17 cellular contexts compared by ENCODE assay signal in the genomic region with DNA sequence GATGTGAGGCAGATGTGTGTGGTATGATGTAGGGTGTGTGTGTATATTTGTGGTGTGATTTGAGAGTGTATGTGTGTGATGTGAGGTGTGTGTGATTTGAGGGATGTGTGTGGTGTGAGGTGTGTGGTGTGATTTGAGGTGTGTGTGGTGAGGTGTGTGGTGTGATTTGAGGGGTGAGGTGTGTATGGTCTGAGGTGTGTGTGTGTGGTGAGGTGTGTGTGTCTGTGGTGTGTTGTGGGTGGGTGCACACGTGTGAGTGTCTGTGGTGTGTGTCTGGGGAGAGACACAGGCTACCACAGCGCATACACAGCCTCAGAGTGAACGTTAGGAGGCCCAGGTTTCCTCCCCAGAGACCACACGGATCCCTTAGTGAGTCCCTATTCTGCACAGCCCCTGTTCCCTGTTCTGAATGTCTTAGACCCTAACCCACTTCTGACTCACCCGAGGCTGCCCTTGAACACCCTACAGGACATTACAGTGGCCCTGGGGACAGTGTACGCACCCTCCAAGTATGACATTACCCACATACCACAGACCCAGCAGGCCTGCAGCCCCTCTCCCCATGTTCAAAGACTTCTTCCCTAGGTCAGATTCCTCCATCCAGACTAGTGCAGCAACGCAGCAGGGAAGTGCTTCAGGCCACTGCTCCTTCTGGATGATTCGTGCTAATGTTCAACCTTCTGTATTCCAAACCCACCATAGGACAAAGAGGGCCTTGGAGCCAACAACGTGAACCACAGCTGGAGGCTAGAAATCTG. TPM values are rescaled to one million over a fixed set of nuclear protein-coding genes. Genes with fewer than 3 reads are reported as not detected.
DNase-seq lines count a peak whose midpoint lies in the region; ATAC-seq, FAIRE-seq and TF ChIP-seq lines count a peak whose summit lies in the region.
"Had no signal": no experiment of that assay in that cellular context is flagged by ENCODE, and none has a peak within 500 bp of the region (broad histone marks: within the 10 kb centered on the region; RNA-seq: fewer than 3 reads in every experiment).

No MANE protein-coding gene starts in this region.

- no peak overlapping the region for H4K8ac ChIP-seq in H1 (ENCODE audit: extremely low read depth, insufficient read depth, low read length)

- no peak overlapping the region for H3K4me2 ChIP-seq in H1 (ENCODE audit: insufficient read depth in 1 of 2, low read depth in 2 of 2, low read length in 2 of 2)

- no peak for TF ChIP-seq POLR2A in H1 (IDR thresholded peaks at IDR 0.05; ENCODE audit: control extremely low read depth in 1 of 2, low read depth in 2 of 2, low read length in 2 of 2)

- TF ChIP-seq EP300 in H1 (IDR thresholded peaks at IDR 0.05; ENCODE audit: borderline replicate concordance in 1 of 2, low read depth in 2 of 2, low read length in 2 of 2): no peak

- H3K9ac ChIP-seq in H1 (replicated peaks in 1 of 4; ENCODE audit: extremely low read depth in 1 of 4, low read depth in 3 of 4, low read length in 3 of 4): 0 out of 7 replicates have a peak overlapping the region, but pooled peaks of 1 of the 4 experiments have one; percentile 14

- 89% methylated on average over 9 of the region's 9 CpGs; no CpG with 5 or more reads in 1 of the 2 experiments for WGBS in H1 (ENCODE audit: extremely low coverage in 1 of 2, insufficient coverage in 1 of 2, insufficient read length in 1 of 2, insufficient replicate concordance in 2 of 2, low coverage in 1 of 2, low lambda C conversion rate in 2 of 2, missing lambda C conversion rate in 1 of 2), 2 experiments

- H3K36me3 ChIP-seq in H1 (ENCODE audit: control insufficient read depth in 2 of 4, insufficient read depth in 4 of 4, low read length in 3 of 4): no peaks in the 10 kb centered on the region

- H2BK120ac ChIP-seq in H1 (replicated peaks; ENCODE audit: low read depth, low read length): no peak overlapping the region

- H3K4me3 ChIP-seq in H1 (ENCODE audit: extremely low read depth in 1 of 4, insufficient read depth in 2 of 4, low read depth in 3 of 4, low read length in 4 of 4): no peak overlapping the region
- H3K4me3 ChIP-seq: SK-N-MC had no signal

- no peak overlapping the region for H3K18ac ChIP-seq in H1 (ENCODE audit: extremely low read depth, low read length)

- peak overlapping the region; percentile 92 for H3K56ac ChIP-seq in H1 (replicated peaks; ENCODE audit: insufficient read length, low read depth, low read length)

- no peak overlapping the region for H4K5ac ChIP-seq in H1 (ENCODE audit: insufficient read length, low read depth, low read length)

- peaks cover 0 to 4% of the 10 kb centered on the region in 2 experiments; a peak in 1 of 4 replicates for H3K9me3 ChIP-seq in H1 (ENCODE audit: insufficient read depth in 2 of 2, low read depth in 1 of 2, low read length in 1 of 2)

- CTCF ChIA-PET in H1 (lab: Charles Lee; ENCODE audit: partially characterized antibody): interaction anchor here (4.9 kb wide), 1 partner anchor 12 kb away, joined by 50 read pairs; no protein-coding TSS in a partner anchor

- in situ Hi-C loops in SK-MEL-5 (cut with HindIII; ENCODE audit: low pct_unique_long_range_greater_than_20kb, low sequenced_read_pairs): no loop called here

- no peak for FAIRE-seq in H1 (lab: Jason Lieb, UNC)
- FAIRE-seq in urothelium cell line (lab: Jason Lieb, UNC): peak; percentile 100
- FAIRE-seq: A204.1, G401.6 had no signal

- ATAC-seq in natural killer cell: no peak
- ATAC-seq in natural killer cell treated with Interleukin-12 subunit alpha and Interleukin-12 subunit beta and Interleukin-15 and Interleukin-18, amount 100 ng/mL, for 72 hours: no peak
- no peak for ATAC-seq in HG03469 (IDR thresholded peaks at IDR 0.05; ENCODE audit: unreplicated experiment)
- no peak for ATAC-seq in GM18858 (IDR thresholded peaks at IDR 0.05; ENCODE audit: unreplicated experiment)

- no peak overlapping the region for H4K91ac ChIP-seq in H1 (replicated peaks; ENCODE audit: insufficient read length, low read length)

- H3K79me1 ChIP-seq in H1 (ENCODE audit: low read depth, low read length): no peaks in the 10 kb centered on the region

- POLR2A ChIA-PET in H1 (lab: Charles Lee; ENCODE audit: partially characterized antibody): no interaction called here

- H4K20me1 ChIP-seq in H1 (replicated peaks in 1 of 2; ENCODE audit: control insufficient read depth in 1 of 2, insufficient read depth in 2 of 2, low read length in 2 of 2): peaks cover 0 to 7% of the 10 kb centered on the region in 2 experiments

- DNase-seq in natural killer cell (peak; percentile 51), SK-MEL-5 (ENCODE audit: low read depth, low spot score) (peak; percentile 32), H1 (ENCODE audit: low read depth in 1 of 2, low spot score in 2 of 2) (no peak), urothelium cell line (ENCODE audit: low spot score) (no peak), activated gamma-delta T cell treated with Interleukin-2 at 50 U/mL for 16 hours (no peak)
- DNase-seq in natural killer cell treated with Interleukin-12 subunit alpha and Interleukin-12 subunit beta and Interleukin-15 and Interleukin-18, amount 100 ng/mL, for 72 hours (ENCODE audit: low spot score): no peak
- DNase-seq: DND-41, NCI-H187 treated with DMSO at 0.1 percent for 48 hours had no signal

- no peak overlapping the region for H3K27ac Mint-ChIP-seq in natural killer cell
- no peak overlapping the region for H3K27ac Mint-ChIP-seq in natural killer cell treated with Interleukin-12 subunit alpha and Interleukin-12 subunit beta and Interleukin-15 and Interleukin-18, amount 100 ng/mL, for 72 hours

- H3K36me3 Mint-ChIP-seq in natural killer cell: no peaks in the 10 kb centered on the region
- H3K36me3 Mint-ChIP-seq in natural killer cell treated with Interleukin-12 subunit alpha and Interleukin-12 subunit beta and Interleukin-15 and Interleukin-18, amount 100 ng/mL, for 72 hours: no peaks in the 10 kb centered on the region
- H3K36me3 Mint-ChIP-seq: IgD-negative memory B cell had no signal

- no peak overlapping the region for H3K23ac ChIP-seq in H1 (ENCODE audit: insufficient read length)

- no peak for TF ChIP-seq RAD21 in H1 (IDR thresholded peaks at IDR 0.05 in 1 of 2, conservative IDR thresholded peaks at IDR 0.05 in 1 of 2; ENCODE audit: low read depth in 2 of 2, low read length in 2 of 2)

- no peaks in the 10 kb centered on the region for H3K9me3 Mint-ChIP-seq in natural killer cell
- H3K9me3 Mint-ChIP-seq in natural killer cell treated with Interleukin-12 subunit alpha and Interleukin-12 subunit beta and Interleukin-15 and Interleukin-18, amount 100 ng/mL, for 72 hours: no peaks in the 10 kb centered on the region
- H3K9me3 Mint-ChIP-seq: IgD-negative memory B cell had no signal

- H2BK5ac ChIP-seq in H1 (ENCODE audit: low read depth, low read length): no peak overlapping the region

- H2BK12ac ChIP-seq in H1 (ENCODE audit: low read depth, low read length): peak overlapping the region; percentile 65; the same call in 1 of the 2 replicates

- H2BK15ac ChIP-seq in H1 (ENCODE audit: low read length): peak overlapping the region; percentile 88; the same call in 1 of the 2 replicates

- H3K23me2 ChIP-seq in H1 (ENCODE audit: low read depth, low read length): peaks cover 20% of the 10 kb centered on the region; the same call in 1 of the 2 replicates

- intact Hi-C loops in natural killer cell (cut with micrococcal nuclease): no loop called here

- H3K4me3 Mint-ChIP-seq in natural killer cell: peak overlapping the region; percentile 41
- H3K4me3 Mint-ChIP-seq in natural killer cell treated with Interleukin-12 subunit alpha and Interleukin-12 subunit beta and Interleukin-15 and Interleukin-18, amount 100 ng/mL, for 72 hours: no peak overlapping the region

- no peak overlapping the region for H3K27ac ChIP-seq in H1 (ENCODE audit: low read depth, low read length)
- H3K27ac ChIP-seq: C4-2B, SK-N-MC had no signal

- H3K27me3 ChIP-seq in H1 (replicated peaks in 1 of 4; ENCODE audit: control insufficient read depth in 3 of 4, extremely low read depth in 1 of 4, insufficient read depth in 3 of 4, low read length in 3 of 4): peaks cover 0 to 8% (median 2%) of the 10 kb centered on the region in 4 experiments; a peak in 3 of 7 replicates

- peaks cover 6 to 13% of the 10 kb centered on the region in 2 donors for H3K4me1 Mint-ChIP-seq in natural killer cell
- peaks cover 19 to 24% of the 10 kb centered on the region in 2 donors for H3K4me1 Mint-ChIP-seq in natural killer cell treated with Interleukin-12 subunit alpha and Interleukin-12 subunit beta and Interleukin-15 and Interleukin-18, amount 100 ng/mL, for 72 hours (ENCODE audit: low read depth in 2 of 2)

- 0 out of 2 replicates have a peak overlapping the region, but pooled peaks have one; percentile 43 for H2BK20ac ChIP-seq in H1 (ENCODE audit: low read length)

- peak overlapping the region; percentile 78; the same call in 1 of the 2 replicates for H2AK5ac ChIP-seq in H1 (ENCODE audit: low read depth, low read length)

- no peak overlapping the region for H3K4ac ChIP-seq in H1 (replicated peaks; ENCODE audit: insufficient read length, low read depth, low read length)

- no peak overlapping the region for H2AFZ ChIP-seq in H1 (ENCODE audit: low read length)

- peaks cover 0 to 4% of the 10 kb centered on the region in 2 donors for H3K27me3 Mint-ChIP-seq in natural killer cell (ENCODE audit: low read depth in 2 of 2)
- peaks cover 11% of the 10 kb centered on the region in 2 donors for H3K27me3 Mint-ChIP-seq in natural killer cell treated with Interleukin-12 subunit alpha and Interleukin-12 subunit beta and Interleukin-15 and Interleukin-18, amount 100 ng/mL, for 72 hours

- TF ChIP-seq CTCF in natural killer cell (IDR thresholded peaks at IDR 0.05) (no peak), H1 (IDR thresholded peaks at IDR 0.05; ENCODE audit: control extremely low read depth in 1 of 3, insufficient read depth in 1 of 3, low read depth in 1 of 3, low read length in 3 of 3) (no peak)

- peaks cover 5 to 15% (median 9%) of the 10 kb centered on the region in 4 experiments for H3K4me1 ChIP-seq in H1 (replicated peaks in 1 of 4; ENCODE audit: control insufficient read depth in 3 of 4, insufficient read depth in 4 of 4, low read length in 3 of 4)

- H3K14ac ChIP-seq in H1 (ENCODE audit: insufficient read length): no peak overlapping the region

- H3K79me2 ChIP-seq in H1 (ENCODE audit: control insufficient read depth in 1 of 2, insufficient read depth in 2 of 2, low read length in 2 of 2): no peaks in the 10 kb centered on the region

RNA-seq across cellular contexts. Expression of gene RAB37, which starts 3.5 kb away (rescaled TPM):
- total RNA-seq in natural killer cell: 100 to 1,000 TPM; 150 to 184 (median 169) TPM
- total RNA-seq in natural killer cell treated with Interleukin-12 subunit alpha and Interleukin-12 subunit beta and Interleukin-15 and Interleukin-18, amount 100 ng/mL, for 72 hours: 1 to 10 TPM; 1.3 to 3.3 TPM
- 0.40 and 0.66 TPM in 2 replicates for total RNA-seq in SK-MEL-5 (2014; rRNA removed; shearing (Covaris generic))
- polyA plus RNA-seq in SK-MEL-5 (2015; cell fraction: cytosol; rRNA removed): 0.21 and 1.6 TPM in 2 replicates
- 0.19 and 0.58 TPM in 2 replicates for polyA plus RNA-seq in SK-MEL-5 (2015; cell fraction: nucleus; rRNA removed)
- total RNA-seq in H1 (2021; fragmentation: NEBNext Ultra II Directional; extraction: Animal tissue kit (Norgen Biotek cat#: 25700)): 5.2 and 5.5 TPM in 2 replicates
- 6.1 and 6.6 TPM in 2 replicates for polyA plus RNA-seq in H1 (2011; rRNA removed)
- polyA plus RNA-seq in H1 (2011; cell fraction: cytosol; rRNA removed): 9.7 TPM
- 13.3 TPM for polyA plus RNA-seq in H1 (2011; cell fraction: nucleus; rRNA removed)
- polyA plus RNA-seq in H1 (2012, experiment 1 of 2): 5.0 to 7.8 TPM (median 6.5 TPM) in 4 replicates
- 4.2 TPM for polyA plus RNA-seq in H1 (2012, experiment 2 of 2)
- polyA plus RNA-seq in H1 (2013, experiment 1 of 2): 6.1 TPM
- polyA plus RNA-seq in H1 (2013, experiment 2 of 2): 5.8 TPM
- 4.4 and 12.4 TPM in 2 replicates for polyA minus RNA-seq in H1 (2011; rRNA and poly(A)+ RNA removed)
- 7.9 TPM for polyA minus RNA-seq in H1 (2011; cell fraction: cytosol; rRNA and poly(A)+ RNA removed)
- polyA minus RNA-seq in H1 (2011; cell fraction: nucleus; rRNA and poly(A)+ RNA removed): 2.7 TPM

RNA-seq across cellular contexts. Expression of gene NHERF1, which starts 14.9 kb away (rescaled TPM):
- 100 to 1,000 TPM; 323 to 372 (median 362) TPM for total RNA-seq in natural killer cell
- total RNA-seq in natural killer cell treated with Interleukin-12 subunit alpha and Interleukin-12 subunit beta and Interleukin-15 and Interleukin-18, amount 100 ng/mL, for 72 hours: 100 to 1,000 TPM; 159 to 187 TPM
- 43.2 and 45.6 TPM in 2 replicates for total RNA-seq in SK-MEL-5 (2014; rRNA removed; shearing (Covaris generic))
- polyA plus RNA-seq in SK-MEL-5 (2015; cell fraction: cytosol; rRNA removed): 65.1 and 90.4 TPM in 2 replicates
- 16.9 and 36.5 TPM in 2 replicates for polyA plus RNA-seq in SK-MEL-5 (2015; cell fraction: nucleus; rRNA removed)
- 91.3 and 92.9 TPM in 2 replicates for total RNA-seq in H1 (2021; fragmentation: NEBNext Ultra II Directional; extraction: Animal tissue kit (Norgen Biotek cat#: 25700))
- 99.2 and 140 TPM in 2 replicates for polyA plus RNA-seq in H1 (2011; rRNA removed)
- polyA plus RNA-seq in H1 (2011; cell fraction: cytosol; rRNA removed): 107 TPM
- 85.0 TPM for polyA plus RNA-seq in H1 (2011; cell fraction: nucleus; rRNA removed)
- 74.7 to 102 TPM (median 92.8 TPM) in 4 replicates for polyA plus RNA-seq in H1 (2012, experiment 1 of 2)
- polyA plus RNA-seq in H1 (2012, experiment 2 of 2): 128 TPM
- 121 TPM for polyA plus RNA-seq in H1 (2013, experiment 1 of 2)
- 130 TPM for polyA plus RNA-seq in H1 (2013, experiment 2 of 2)
- polyA minus RNA-seq in H1 (2011; rRNA and poly(A)+ RNA removed): 57.8 and 78.7 TPM in 2 replicates
- 43.7 TPM for polyA minus RNA-seq in H1 (2011; cell fraction: cytosol; rRNA and poly(A)+ RNA removed)
- 26.3 TPM for polyA minus RNA-seq in H1 (2011; cell fraction: nucleus; rRNA and poly(A)+ RNA removed)

RNA-seq across cellular contexts. Expression of gene CD300LF, which starts 20.8 kb away (rescaled TPM):
- total RNA-seq in natural killer cell: 10 to 100 TPM in 1 of 3 donors, 1 to 10 TPM in 2; 1.9 to 10.6 (median 8.7) TPM
- 1 to 10 TPM in 1 of 2 donors, not detected in 1; 2.2 TPM for total RNA-seq in natural killer cell treated with Interleukin-12 subunit alpha and Interleukin-12 subunit beta and Interleukin-15 and Interleukin-18, amount 100 ng/mL, for 72 hours
- 0.13 TPM in 1 of 2 replicates, not detected in the other for total RNA-seq in SK-MEL-5 (2014; rRNA removed; shearing (Covaris generic))
- polyA plus RNA-seq in SK-MEL-5 (2015; cell fraction: cytosol; rRNA removed): 0.68 TPM in 1 of 2 replicates, not detected in the other
- polyA plus RNA-seq in SK-MEL-5 (2015; cell fraction: nucleus; rRNA removed): not detected in 2 replicates
- total RNA-seq in H1 (2021; fragmentation: NEBNext Ultra II Directional; extraction: Animal tissue kit (Norgen Biotek cat#: 25700)): not detected in 2 replicates
- polyA plus RNA-seq in H1 (2011; rRNA removed): not detected in 2 replicates
- not detected for polyA plus RNA-seq in H1 (2011; cell fraction: cytosol; rRNA removed)
- not detected for polyA plus RNA-seq in H1 (2011; cell fraction: nucleus; rRNA removed)
- polyA plus RNA-seq in H1 (2012, experiment 1 of 2): not detected in 4 replicates
- polyA plus RNA-seq in H1 (2012, experiment 2 of 2): not detected
- polyA plus RNA-seq in H1 (2013, experiment 1 of 2): not detected
- polyA plus RNA-seq in H1 (2013, experiment 2 of 2): not detected
- not detected in 2 replicates for polyA minus RNA-seq in H1 (2011; rRNA and poly(A)+ RNA removed)
- not detected for polyA minus RNA-seq in H1 (2011; cell fraction: cytosol; rRNA and poly(A)+ RNA removed)
- polyA minus RNA-seq in H1 (2011; cell fraction: nucleus; rRNA and poly(A)+ RNA removed): not detected
- total RNA-seq: LHCN-M2, NCI-H460 had no signal
- polyA plus RNA-seq: IgD-negative memory B cell had no signal

RNA-seq across cellular contexts. Expression of gene NAT9, which starts 42.6 kb away (rescaled TPM):
- 10 to 100 TPM; 20.0 to 27.2 (median 24.8) TPM for total RNA-seq in natural killer cell
- total RNA-seq in natural killer cell treated with Interleukin-12 subunit alpha and Interleukin-12 subunit beta and Interleukin-15 and Interleukin-18, amount 100 ng/mL, for 72 hours: 10 to 100 TPM; 42.9 to 60.7 TPM
- 51.4 and 61.0 TPM in 2 replicates for total RNA-seq in SK-MEL-5 (2014; rRNA removed; shearing (Covaris generic))
- polyA plus RNA-seq in SK-MEL-5 (2015; cell fraction: cytosol; rRNA removed): 48.4 and 56.1 TPM in 2 replicates
- 741 and 874 TPM in 2 replicates for polyA plus RNA-seq in SK-MEL-5 (2015; cell fraction: nucleus; rRNA removed)
- 40.6 and 42.7 TPM in 2 replicates for total RNA-seq in H1 (2021; fragmentation: NEBNext Ultra II Directional; extraction: Animal tissue kit (Norgen Biotek cat#: 25700))
- polyA plus RNA-seq in H1 (2011; rRNA removed): 32.3 and 42.4 TPM in 2 replicates
- polyA plus RNA-seq in H1 (2011; cell fraction: cytosol; rRNA removed): 67.6 TPM
- 198 TPM for polyA plus RNA-seq in H1 (2011; cell fraction: nucleus; rRNA removed)
- 49.1 to 72.7 TPM (median 58.9 TPM) in 4 replicates for polyA plus RNA-seq in H1 (2012, experiment 1 of 2)
- 32.4 TPM for polyA plus RNA-seq in H1 (2012, experiment 2 of 2)
- polyA plus RNA-seq in H1 (2013, experiment 1 of 2): 28.5 TPM
- 24.6 TPM for polyA plus RNA-seq in H1 (2013, experiment 2 of 2)
- polyA minus RNA-seq in H1 (2011; rRNA and poly(A)+ RNA removed): 39.6 and 41.7 TPM in 2 replicates
- 18.8 TPM for polyA minus RNA-seq in H1 (2011; cell fraction: cytosol; rRNA and poly(A)+ RNA removed)
- 50.9 TPM for polyA minus RNA-seq in H1 (2011; cell fraction: nucleus; rRNA and poly(A)+ RNA removed)

Comparison
In these comparisons a context has a peak if more than half of its experiments do, and no peak if none do; other contexts are left out.
1. DNase-seq: peak in natural killer cell (single experiment) and SK-MEL-5 (single experiment); none in natural killer cell treated with Interleukin-12 subunit alpha and Interleukin-12 subunit beta and Interleukin-15 and Interleukin-18, amount 100 ng/mL, for 72 hours (single experiment), H1 (0 of 2), urothelium cell line (single experiment) and activated gamma-delta T cell treated with Interleukin-2 at 50 U/mL for 16 hours (single experiment).
2. RNA of gene RAB37, which starts 3.5 kb away (total RNA-seq): 150 to 184 TPM in natural killer cell; 5.2 to 5.5 TPM in H1, 1.3 to 3.3 TPM in natural killer cell treated with Interleukin-12 subunit alpha and Interleukin-12 subunit beta and Interleukin-15 and Interleukin-18, amount 100 ng/mL, for 72 hours and 0.40 to 0.66 TPM in SK-MEL-5; every median in the first group is over 10 times any median in the second.